ENCODE assay signal across 28 cellular contexts in the genomic region with DNA sequence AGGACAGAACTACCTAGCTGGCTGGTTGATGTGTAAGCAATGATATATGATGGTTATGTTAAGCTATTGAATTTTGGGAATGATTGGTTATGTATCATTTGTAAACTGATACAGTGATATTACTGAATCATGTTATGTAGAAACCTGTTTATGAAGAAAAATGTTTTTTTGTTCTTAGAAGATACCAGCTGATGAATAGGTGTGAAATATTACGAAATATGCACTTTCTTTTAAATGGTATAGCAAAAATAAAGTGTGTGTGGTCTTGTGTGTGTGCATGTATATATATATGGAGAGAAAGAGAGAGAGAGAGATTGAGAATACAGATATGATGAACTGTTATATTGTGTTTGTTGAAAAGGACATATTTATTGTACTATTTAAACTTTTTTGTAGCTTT.
"Had no signal": no experiment of that assay in that cellular context is flagged by ENCODE, and none has a peak within 500 bp of the region (broad histone marks: within the 10 kb centered on the region; RNA-seq: fewer than 3 reads in every experiment).

No MANE protein-coding gene starts in this region.

- DNase-seq: naive thymus-derived CD8-positive, alpha-beta T cell; nephron progenitor cell; nucleus accumbens; pancreas; right cardiac atrium; spleen; stimulated activated CD4-positive, alpha-beta T cell treated with anti-CD3 and anti-CD28 coated beads, Interleukin-12 subunit alpha, Interleukin-12 subunit beta, amount 100 ng/mL, for 4 hours; stimulated activated CD4-positive, alpha-beta T cell treated with anti-CD3 and anti-CD28 coated beads, Interleukin-1b, Interleukin-23, amount 100 ng/mL, for 48 hours; stimulated activated CD4-positive, alpha-beta T cell treated with anti-CD3 and anti-CD28 coated beads, Interleukin-4, amount 100 ng/mL, for 1 hour; stimulated activated CD4-positive, alpha-beta T cell treated with anti-CD3 and anti-CD28 coated beads, Interleukin-4, amount 100 ng/mL, for 4 hours; stimulated activated CD8-positive, alpha-beta memory T cell treated with anti-CD3 and anti-CD28 coated beads, Interleukin-4, amount 100 ng/mL, for 48 hours; stimulated activated naive CD4-positive, alpha-beta T cell; stimulated activated naive CD8-positive, alpha-beta T cell treated with anti-CD3 and anti-CD28 coated beads, Interleukin-15, amount 100 ng/mL, for 72 hours; stimulated activated naive CD8-positive, alpha-beta T cell treated with anti-CD3 and anti-CD28 coated beads, Interleukin-15, Interleukin-2, amounts not matched to agents 100 U/mL and 50 U/mL, for 24 hours; substantia nigra; testis; tibial artery; transverse colon; upper lobe of right lung; uterus had no signal

- H3K9me3 ChIP-seq: neutrophil, pancreas, prostate gland, spleen, suprapubic skin, testis, tibial artery, transverse colon, upper lobe of right lung, uterus had no signal

- FAIRE-seq: pancreas had no signal

- H3K36me3 ChIP-seq: neutrophil, pancreas, prostate gland, suprapubic skin, tibial artery, transverse colon, upper lobe of right lung, uterus had no signal

- ATAC-seq: naive thymus-derived CD8-positive, alpha-beta T cell; natural killer cell treated with Interleukin-12 subunit alpha and Interleukin-12 subunit beta and Interleukin-15 and Interleukin-18, amount 100 ng/mL, for 72 hours; pancreas; right cardiac atrium; sciatic nerve; stimulated activated memory B cell treated with anti-CD40 and anti-IgM and Interleukin-4, amounts not matched to agents 10 μg/mL and 1 μg/mL and 100 μg/mL, for 72 hours; stimulated activated naive CD8-positive, alpha-beta T cell treated with anti-CD3 and anti-CD28 coated beads, Interleukin-15, amount 100 ng/mL, for 72 hours; stimulated activated naive CD8-positive, alpha-beta T cell treated with anti-CD3 and anti-CD28 coated beads, Interleukin-15, Interleukin-2, amounts not matched to agents 100 U/mL and 50 U/mL, for 24 hours; upper lobe of right lung had no signal

- H3K4me1 ChIP-seq: pancreas, prostate gland, spleen, suprapubic skin, testis, tibial artery, transverse colon, upper lobe of right lung, uterus had no signal

- H3K27me3 ChIP-seq: neutrophil, pancreas, spleen, suprapubic skin, testis, tibial artery, transverse colon, upper lobe of right lung, uterus had no signal

- H3K27ac ChIP-seq: neutrophil, pancreas, prostate gland, skin epidermis, spleen, suprapubic skin, testis, tibial artery, transverse colon, upper lobe of right lung, uterus had no signal

- H3K4me3 ChIP-seq: pancreas, prostate gland, skin epidermis, smooth muscle cell, spleen, suprapubic skin, testis, tibial artery, transverse colon, upper lobe of right lung, uterus had no signal

- H3K4me2 ChIP-seq: smooth muscle cell had no signal
